In genomic region chr9:68934319-68934644, GRCh38 we compare ENCODE assay signal across 24 cellular contexts.
"Had no signal": no experiment of that assay in that cellular context is flagged by ENCODE, and none has a peak within 500 bp of the region (broad histone marks: within the 10 kb centered on the region; RNA-seq: fewer than 3 reads in every experiment).

No MANE protein-coding gene starts in this region.

- H3K4me1 ChIP-seq: esophagus muscularis mucosa, gastrocnemius medialis, right lobe of liver, transverse colon had no signal

- H3K9me3 ChIP-seq: esophagus muscularis mucosa, gastrocnemius medialis, heart right ventricle, ovary, right lobe of liver, stomach, thoracic aorta, transverse colon had no signal

- H3K36me3 ChIP-seq: esophagus muscularis mucosa, gastrocnemius medialis, neural progenitor cell, ovary, right lobe of liver, thoracic aorta had no signal

- H3K4me2 ChIP-seq: neural progenitor cell had no signal

- H2AFZ ChIP-seq: neural progenitor cell had no signal

- H3K4me3 Mint-ChIP-seq: naive thymus-derived CD4-positive, alpha-beta T cell; neural progenitor cell had no signal

- H3K9ac ChIP-seq: neural progenitor cell had no signal

- H3K4me1 Mint-ChIP-seq: neural progenitor cell had no signal

- H3K27me3 ChIP-seq: dorsolateral prefrontal cortex, esophagus muscularis mucosa, gastrocnemius medialis, heart right ventricle, neural progenitor cell, ovary, right lobe of liver, stomach, transverse colon had no signal

- DNase-seq: cortex of kidney; dorsolateral prefrontal cortex; effector CD8-positive, alpha-beta T cell; gastrocnemius medialis; heart right ventricle; hypothalamus; kidney glomerular epithelial cell; mesendoderm; naive thymus-derived CD4-positive, alpha-beta T cell; nucleus accumbens; ovary; right lobe of liver; stimulated activated CD4-positive, alpha-beta T cell treated with anti-CD3 and anti-CD28 coated beads, Interleukin-4, amount 100 ng/mL, for 1 hour; stimulated activated CD8-positive, alpha-beta memory T cell treated with anti-CD3 and anti-CD28 coated beads, Interleukin-4, amount 100 ng/mL, for 48 hours; stimulated activated naive CD4-positive, alpha-beta T cell; stomach; substantia nigra; transverse colon had no signal

- H3K27ac Mint-ChIP-seq: naive thymus-derived CD4-positive, alpha-beta T cell; neural progenitor cell had no signal

- H3K27ac ChIP-seq: epithelial cell of prostate, esophagus muscularis mucosa, gastrocnemius medialis, neural progenitor cell, ovary, right lobe of liver, thoracic aorta had no signal

- H3K27me3 Mint-ChIP-seq: progenitor cell of endocrine pancreas had no signal

- ATAC-seq: gastrocnemius medialis; heart right ventricle; naive thymus-derived CD4-positive, alpha-beta T cell; right lobe of liver had no signal

- H3K9me3 Mint-ChIP-seq: neural progenitor cell had no signal

- H3K4me3 ChIP-seq: dorsolateral prefrontal cortex, esophagus muscularis mucosa, gastrocnemius medialis, heart right ventricle, neural progenitor cell, ovary, right lobe of liver, stomach, thoracic aorta, transverse colon had no signal

- FAIRE-seq: islet of Langerhans had no signal
